In the genomic region with DNA sequence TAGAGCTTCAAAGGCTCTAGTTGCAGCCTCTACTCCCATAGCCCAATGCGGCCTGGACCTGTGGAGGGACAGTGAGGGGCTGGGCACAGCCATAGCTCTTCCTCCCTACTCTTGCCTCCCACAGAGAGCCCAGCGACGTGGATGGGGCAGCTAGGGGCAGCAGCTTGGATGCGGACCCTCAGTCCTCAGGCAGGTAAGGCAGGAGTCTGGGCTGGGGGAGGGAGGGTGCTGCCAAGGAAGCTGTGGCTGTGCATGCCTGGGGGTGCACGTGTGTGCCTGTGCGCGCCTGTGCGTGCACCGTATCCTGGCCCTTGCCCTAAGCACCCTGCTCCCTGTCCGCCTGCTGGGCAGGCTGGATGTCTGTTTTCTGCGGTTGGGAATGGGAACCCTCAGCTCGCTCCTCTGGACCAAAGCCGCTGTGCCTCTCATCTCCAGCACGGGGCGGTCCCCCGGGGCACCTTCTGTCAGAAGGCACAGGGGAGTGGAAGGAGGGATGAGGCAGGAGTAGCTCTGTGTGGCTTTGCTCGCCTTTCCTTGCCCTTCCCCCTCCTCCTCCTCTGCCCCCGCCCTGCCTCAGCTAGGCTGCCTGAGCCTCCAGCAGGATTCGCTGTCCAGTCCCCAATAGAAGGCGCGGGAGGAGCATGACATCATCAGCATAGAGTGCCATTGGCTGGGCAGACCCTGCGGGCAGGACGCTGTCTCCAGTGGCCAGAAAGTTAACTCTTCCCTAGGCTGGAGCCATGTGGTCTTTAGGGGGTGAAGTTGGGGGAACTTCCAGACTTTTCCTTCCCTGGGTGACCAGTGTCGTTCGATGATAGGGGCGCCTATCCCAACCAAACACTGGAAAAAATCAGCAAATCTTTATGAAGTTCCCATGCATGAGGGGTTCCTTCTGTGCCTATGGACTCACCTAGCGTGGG, we compare ENCODE assay signal across 8 cellular contexts. TPM values are rescaled to one million over a fixed set of nuclear protein-coding genes. Genes with fewer than 3 reads are reported as not detected.
A peak's percentile ranks its signal among the peaks of the same experiment; 100 is the strongest.
DNase-seq lines count a peak whose midpoint lies in the region; ATAC-seq, FAIRE-seq and TF ChIP-seq lines count a peak whose summit lies in the region.

No MANE protein-coding gene starts in this region.

- intact Hi-C loops in activated B cell treated with CpG ODN at 0.5 μM for 24 hours (cut with micrococcal nuclease): no loop called here

- ATAC-seq in activated B cell treated with CpG ODN at 0.5 μM for 24 hours (ENCODE audit: low read depth) (peak; percentile 63), HG03378 (IDR thresholded peaks at IDR 0.05; ENCODE audit: unreplicated experiment) (no peak)

- peaks cover 9% of the 10 kb centered on the region for H3K27me3 ChIP-seq in muscle layer of duodenum (ENCODE audit: low read depth, low read length)

- TF ChIP-seq CTCF in activated B cell treated with CpG ODN at 0.5 μM for 24 hours (IDR thresholded peaks at IDR 0.05): no peak

- H3K4me3 ChIP-seq in muscle layer of duodenum (ENCODE audit: low read depth in 1 of 2, low read length in 2 of 2): peak overlapping the region; percentile 47 to 66

- H3K27me3 Mint-ChIP-seq in activated B cell treated with CpG ODN at 0.5 μM for 24 hours: peaks cover 21% of the 10 kb centered on the region

- peaks cover 0 to 40% of the 10 kb centered on the region in 2 donors for H3K4me1 ChIP-seq in muscle layer of duodenum (ENCODE audit: control insufficient read depth in 1 of 2, insufficient read depth in 2 of 2, low read length in 2 of 2)

- peaks cover 21% of the 10 kb centered on the region for H3K4me1 Mint-ChIP-seq in activated B cell treated with CpG ODN at 0.5 μM for 24 hours

- no peak overlapping the region for H3K27ac ChIP-seq in muscle layer of duodenum (ENCODE audit: low read length)

- DNase-seq in AG08395 (ENCODE audit: low spot score) (peak; percentile 99), GM12892 (ENCODE audit: insufficient read length) (peak; percentile 54), NCI-H2107 (lab: John Stamatoyannopoulos, UW) (peak; percentile 70), activated B cell treated with CpG ODN at 0.5 μM for 24 hours (no peak), fibroblast of the conjunctiva (ENCODE audit: low read depth) (peak; percentile 88), urothelium cell line (ENCODE audit: low spot score) (peak; percentile 99)

- H3K9me3 ChIP-seq in muscle layer of duodenum (ENCODE audit: control insufficient read depth in 1 of 2, low read length in 2 of 2): no peaks in the 10 kb centered on the region

- FAIRE-seq in GM12892 (lab: Jason Lieb, UNC): peak; percentile 5
- peak; percentile 100 for FAIRE-seq in urothelium cell line (lab: Jason Lieb, UNC)

- no peaks in the 10 kb centered on the region for H3K36me3 ChIP-seq in muscle layer of duodenum (ENCODE audit: control insufficient read depth in 1 of 2, insufficient read depth in 2 of 2, low read length in 2 of 2)

- no peaks in the 10 kb centered on the region for H3K36me3 Mint-ChIP-seq in activated B cell treated with CpG ODN at 0.5 μM for 24 hours (ENCODE audit: low read depth)

- H3K9me3 Mint-ChIP-seq in activated B cell treated with CpG ODN at 0.5 μM for 24 hours: no peaks in the 10 kb centered on the region

- POLR2A ChIA-PET in activated B cell treated with CpG ODN at 0.5 μM for 24 hours (lab: Charles Lee): interaction anchor here (0.6 to 3.6 kb wide), 3 partner anchors 9 to 234 kb away, joined by 3 to 16 read pairs (median 3); no protein-coding TSS in a partner anchor

- H3K27ac Mint-ChIP-seq in activated B cell treated with CpG ODN at 0.5 μM for 24 hours: no peak overlapping the region

- no peak for TF ChIP-seq POLR2A in GM12892 (IDR thresholded peaks at IDR 0.05; ENCODE audit: low read depth, low read length)

- no peak overlapping the region for H3K4me3 Mint-ChIP-seq in activated B cell treated with CpG ODN at 0.5 μM for 24 hours

- CTCF ChIA-PET in activated B cell treated with CpG ODN at 0.5 μM for 24 hours (lab: Charles Lee): interaction anchor here (1.8 kb wide), 1 partner anchor 17 kb away, joined by 9 read pairs; no protein-coding TSS in a partner anchor

RNA-seq across cellular contexts. Expression of gene PRCD, which starts 0.8 kb away (rescaled TPM):
- polyA plus RNA-seq in GM12892 (2012; ENCODE audit: missing spikeins): not detected
- 5.3 and 5.5 TPM in 2 replicates for total RNA-seq in activated B cell treated with CpG ODN at 0.5 μM for 24 hours

RNA-seq across cellular contexts. Expression of gene CYGB, which starts 3.1 kb away (rescaled TPM):
- polyA plus RNA-seq in GM12892 (2012; ENCODE audit: missing spikeins): not detected
- 0.44 and 0.49 TPM in 2 replicates for total RNA-seq in activated B cell treated with CpG ODN at 0.5 μM for 24 hours

RNA-seq across cellular contexts. Expression of gene RHBDF2, which starts 39.4 kb away (rescaled TPM):
- 16.3 TPM for polyA plus RNA-seq in GM12892 (2012; ENCODE audit: missing spikeins)
- total RNA-seq in activated B cell treated with CpG ODN at 0.5 μM for 24 hours: 150 and 189 TPM in 2 replicates

RNA-seq across cellular contexts. Expression of gene ST6GALNAC2, which starts 45.0 kb away (rescaled TPM):
- polyA plus RNA-seq in GM12892 (2012; ENCODE audit: missing spikeins): not detected
- total RNA-seq in activated B cell treated with CpG ODN at 0.5 μM for 24 hours: not detected in 2 replicates
